ENCODE assay signal across 8 cellular contexts in the genomic region with DNA sequence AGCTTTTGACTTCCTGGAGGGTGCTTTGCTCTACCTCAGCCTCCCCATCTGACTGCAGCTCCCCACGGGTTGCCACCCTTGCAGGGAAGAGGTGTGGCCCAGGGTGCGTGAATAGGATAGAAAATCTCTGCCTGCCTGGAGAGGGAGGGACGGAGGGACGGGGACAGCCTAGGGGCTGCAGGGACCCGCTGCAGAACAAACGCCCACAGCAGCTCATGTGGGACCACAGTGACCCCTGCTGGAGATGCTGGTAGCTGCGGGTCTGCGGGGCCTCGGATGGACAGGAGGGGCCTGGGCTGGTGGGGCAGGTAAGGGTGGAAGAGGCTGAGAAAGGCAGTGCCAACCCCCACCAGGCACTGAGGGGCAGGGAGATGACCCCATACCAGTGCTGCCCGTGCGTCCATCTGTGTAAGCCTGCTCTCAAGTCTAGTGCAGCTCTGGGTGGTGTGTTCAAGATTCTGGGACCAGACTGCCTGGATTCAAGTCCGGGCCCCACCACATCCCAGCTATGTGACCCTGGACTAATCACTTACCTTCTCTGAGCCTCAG. TPM values are rescaled to one million over a fixed set of nuclear protein-coding genes. Genes with fewer than 3 reads are reported as not detected.
DNase-seq lines count a peak whose midpoint lies in the region; ATAC-seq and TF ChIP-seq lines count a peak whose summit lies in the region.

No MANE protein-coding gene starts in this region.

- no peak overlapping the region for H2AFZ ChIP-seq in SU-DHL-6 (ENCODE audit: low read depth, low read length, severe bottlenecking)

- H3K4me2 ChIP-seq in SU-DHL-6 (ENCODE audit: low read depth, low read length, poor library complexity, severe bottlenecking) = no peak overlapping the region

- H3K27me3 ChIP-seq in SU-DHL-6 (ENCODE audit: low read length) (no peaks in the 10 kb centered on the region), psoas muscle (ENCODE audit: insufficient read depth in 3 of 3, low read length in 2 of 3) (no peaks in the 10 kb centered on the region)

- H3K4me3 ChIP-seq in SU-DHL-6 (ENCODE audit: insufficient read depth, low read length, poor library complexity, severe bottlenecking) (no peak overlapping the region), psoas muscle (no peak overlapping the region)

- H4K20me1 ChIP-seq in SU-DHL-6 (ENCODE audit: low read depth, low read length) = no peaks in the 10 kb centered on the region

- WGBS in psoas muscle, 3 donors = 13 to 16% (median 16%) methylated on average over 12 of the region's 12 CpGs

- no peaks in the 10 kb centered on the region for H3K9me2 ChIP-seq in SU-DHL-6 (replicated peaks; ENCODE audit: insufficient read depth, low read length)

- ATAC-seq in activated naive CD4-positive, alpha-beta T cell treated with anti-CD3 and anti-CD28 coated beads, Interleukin-2, amount 50 U/mL, for 72 hours = peak; percentile 59 to 88
- peak; percentile 69 to 87 (median 76) for ATAC-seq in psoas muscle
- ATAC-seq in HG02885 (IDR thresholded peaks at IDR 0.05; ENCODE audit: poor library complexity, unreplicated experiment) = no peak
- ATAC-seq in HG02981 (IDR thresholded peaks at IDR 0.05; ENCODE audit: unreplicated experiment) = no peak

- no peaks in the 10 kb centered on the region for H3F3A ChIP-seq in SU-DHL-6 (ENCODE audit: insufficient read depth)

- peak; percentile 74 for TF ChIP-seq CTCF in SU-DHL-6 (IDR thresholded peaks at IDR 0.05; ENCODE audit: insufficient read depth, low read length, poor library complexity, severe bottlenecking)
- TF ChIP-seq CTCF in psoas muscle (IDR thresholded peaks at IDR 0.05) = peak; percentile 80

- intact Hi-C loops in cardiac septum (cut with DNase I) (loop anchor here (5.0 to 10.0 kb wide), 2 partner anchors 101 to 656 kb away; no protein-coding TSS in a partner anchor), psoas muscle (cut with DNase I) (loop anchor here (2.0 to 10.0 kb wide), 7 partner anchors 54 to 659 kb away; a partner anchor contains a TSS)

- in situ Hi-C loops in KBM-7 (cut with MboI; ENCODE audit: low pct_unique_long_range_greater_than_20kb, low sequenced_read_pairs) = no loop called here

- no peaks in the 10 kb centered on the region for H3K79me2 ChIP-seq in SU-DHL-6 (ENCODE audit: insufficient read depth, low read length)

- H3K27ac Mint-ChIP-seq in activated naive CD4-positive, alpha-beta T cell treated with anti-CD3 and anti-CD28 coated beads, Interleukin-2, amount 50 U/mL, for 72 hours = no peak overlapping the region

- H3K36me3 ChIP-seq in SU-DHL-6 (ENCODE audit: low read length) = no peaks in the 10 kb centered on the region
- H3K36me3 ChIP-seq in psoas muscle (ENCODE audit: insufficient read depth in 1 of 2, low read depth in 1 of 2) = no peaks in the 10 kb centered on the region

- no peaks in the 10 kb centered on the region for H3K9me3 Mint-ChIP-seq in activated naive CD4-positive, alpha-beta T cell treated with anti-CD3 and anti-CD28 coated beads, Interleukin-2, amount 50 U/mL, for 72 hours

- H3K27ac ChIP-seq in SU-DHL-6 (ENCODE audit: low read depth, low read length) (no peak overlapping the region), psoas muscle (no peak overlapping the region)

- no peaks in the 10 kb centered on the region for H3K36me3 Mint-ChIP-seq in activated naive CD4-positive, alpha-beta T cell treated with anti-CD3 and anti-CD28 coated beads, Interleukin-2, amount 50 U/mL, for 72 hours

- no peaks in the 10 kb centered on the region for H3K9me3 ChIP-seq in SU-DHL-6 (ENCODE audit: insufficient read depth, low read length)
- H3K9me3 ChIP-seq in psoas muscle = no peaks in the 10 kb centered on the region

- DNase-seq in DMS53 (lab: John Stamatoyannopoulos, UW) (peak; percentile 76), KBM-7 (peak; percentile 76), cardiac septum (ENCODE audit: low spot score) (peak; percentile 88), psoas muscle (peak; percentile 69 to 82)
- DNase-seq in activated naive CD4-positive, alpha-beta T cell treated with anti-CD3 and anti-CD28 coated beads, Interleukin-2, amount 50 U/mL, for 72 hours (ENCODE audit: low spot score in 2 of 2) = peak in 1 of 2 donors; percentile 83

- no peak overlapping the region for H3K9ac ChIP-seq in SU-DHL-6 (ENCODE audit: low read length)

- no peaks in the 10 kb centered on the region for H3K4me1 ChIP-seq in psoas muscle

RNA-seq across cellular contexts. Expression of a gene that starts 39.4 kb away (rescaled TPM):
- total RNA-seq in activated naive CD4-positive, alpha-beta T cell treated with anti-CD3 and anti-CD28 coated beads, Interleukin-2, amount 50 U/mL, for 72 hours = not detected
- 7.0 TPM for total RNA-seq in cardiac septum
- total RNA-seq in psoas muscle = 1 to 10 TPM in 1 of 4 donors, under 1 TPM in 3; 0.16 to 2.4 (median 0.48) TPM
- under 1 TPM; 0.20 to 0.30 (median 0.29) TPM for polyA plus RNA-seq in psoas muscle

RNA-seq across cellular contexts. Expression of a gene that starts 56.0 kb away (rescaled TPM):
- total RNA-seq in activated naive CD4-positive, alpha-beta T cell treated with anti-CD3 and anti-CD28 coated beads, Interleukin-2, amount 50 U/mL, for 72 hours = under 1 TPM in 1 of 2 donors, not detected in 1; 0.10 TPM
- total RNA-seq in cardiac septum (792 TPM), psoas muscle (100 to 1,000 TPM in 3 of 4 donors, 10 to 100 TPM in 1; 38.0 to 235 (median 134) TPM)
- 100 to 1,000 TPM in 1 of 3 donors, 10 to 100 TPM in 2; 23.6 to 168 (median 57.4) TPM for polyA plus RNA-seq in psoas muscle

Comparison
In these comparisons a context has a peak if more than half of its experiments do, and no peak if none do; other contexts are left out.
1. ATAC-seq: peak in activated naive CD4-positive, alpha-beta T cell treated with anti-CD3 and anti-CD28 coated beads, Interleukin-2, amount 50 U/mL, for 72 hours (2 of 2) and psoas muscle (4 of 4); none in HG02885 (single experiment) and HG02981 (single experiment).
2. RNA of a gene that starts 56.0 kb away (total RNA-seq): 792 TPM in cardiac septum (single experiment) and 38.0 to 235 TPM in psoas muscle; 0.10 TPM in activated naive CD4-positive, alpha-beta T cell treated with anti-CD3 and anti-CD28 coated beads, Interleukin-2, amount 50 U/mL, for 72 hours; every median in the first group is over 10 times any median in the second.